Comparison of ENCODE assay signal across 8 cellular contexts in genomic region chr3:179015551-179016020, GRCh38. TPM values are rescaled to one million over a fixed set of nuclear protein-coding genes. Genes with fewer than 3 reads are reported as not detected.
DNase-seq lines count a peak whose midpoint lies in the region; ATAC-seq and TF ChIP-seq lines count a peak whose summit lies in the region.

No MANE protein-coding gene starts in this region.

- H3K4me3 Mint-ChIP-seq in CD8-positive, alpha-beta T cell: no peak overlapping the region

- no peaks in the 10 kb centered on the region for H3K9me3 ChIP-seq in CD8-positive, alpha-beta T cell (ENCODE audit: low read length)
- no peaks in the 10 kb centered on the region for H3K9me3 ChIP-seq in right lobe of liver

- H3K9me3 Mint-ChIP-seq in CD8-positive, alpha-beta T cell: no peaks in the 10 kb centered on the region

- peaks cover 3% of the 10 kb centered on the region for H3K4me1 ChIP-seq in CD8-positive, alpha-beta T cell (ENCODE audit: insufficient read depth, low read length)
- H3K4me1 ChIP-seq in right lobe of liver: no peaks in the 10 kb centered on the region

- H3K27me3 ChIP-seq in CD8-positive, alpha-beta T cell (ENCODE audit: insufficient read depth, low read length): no peaks in the 10 kb centered on the region
- H3K27me3 ChIP-seq in right lobe of liver: no peaks in the 10 kb centered on the region

- H3K4me1 Mint-ChIP-seq in CD8-positive, alpha-beta T cell (ENCODE audit: low read depth): peaks cover 18% of the 10 kb centered on the region

- H3K4me3 ChIP-seq in CD8-positive, alpha-beta T cell (ENCODE audit: low read depth, low read length): no peak overlapping the region
- H3K4me3 ChIP-seq in choroid plexus epithelial cell (ENCODE audit: low read depth, low read length) (no peak overlapping the region), right lobe of liver (no peak overlapping the region)

- TF ChIP-seq CTCF in CD8-positive, alpha-beta T cell (IDR thresholded peaks at IDR 0.05): peak; percentile 84
- TF ChIP-seq CTCF in choroid plexus epithelial cell (conservative IDR thresholded peaks at IDR 0.05; ENCODE audit: low read depth, low read length) (peak; percentile 73), right lobe of liver (IDR thresholded peaks at IDR 0.05) (peak; percentile 80 to 93 (median 87))

- peak; percentile 98 for ATAC-seq in CD8-positive, alpha-beta T cell
- ATAC-seq in GM18909 (IDR thresholded peaks at IDR 0.05; ENCODE audit: poor library complexity, unreplicated experiment): peak; percentile 75
- ATAC-seq in HG03103 (IDR thresholded peaks at IDR 0.05; ENCODE audit: low read depth, unreplicated experiment): peak; percentile 57
- ATAC-seq in right lobe of liver: peak; percentile 94 to 97 (median 96)
- ATAC-seq in stimulated activated naive CD8-positive, alpha-beta T cell treated with anti-CD3 and anti-CD28 coated beads, Interleukin-15, Interleukin-2, amounts not matched to agents 100 U/mL and 50 U/mL, for 24 hours: peak; percentile 92

- TF ChIP-seq POLR2A in right lobe of liver (IDR thresholded peaks at IDR 0.05): no peak

- DNase-seq in CD8-positive, alpha-beta T cell: peak; percentile 26 to 59 (median 57)
- DNase-seq in NCI-H2081 treated with DMSO at 0.1 percent for 48 hours (lab: John Stamatoyannopoulos, UW) (peak; percentile 74), T1000 (lab: John Stamatoyannopoulos, UW) (peak; percentile 41), choroid plexus epithelial cell (ENCODE audit: low read depth) (peak; percentile 92), right lobe of liver (no peak)
- peak; percentile 57 for DNase-seq in stimulated activated naive CD8-positive, alpha-beta T cell treated with anti-CD3 and anti-CD28 coated beads, Interleukin-15, Interleukin-2, amounts not matched to agents 100 U/mL and 50 U/mL, for 24 hours

- intact Hi-C loops in CD8-positive, alpha-beta T cell (cut with DNase I, micrococcal nuclease): loop anchor here (1.0 to 5.0 kb wide), 10 partner anchors 55 to 545 kb away; partner anchors contain the start of genes ZMAT3 (in 2 of the 2) and PIK3CA (in 1 of the 2)
- intact Hi-C loops in right lobe of liver (cut with DNase I): loop anchor here in 1 of 2 donors (10.0 kb wide), 1 partner anchor 299 kb away; no protein-coding TSS in a partner anchor

- POLR2A ChIA-PET in CD8-positive, alpha-beta T cell (lab: Charles Lee): interaction anchor here (0.8 to 1.8 kb wide), 6 partner anchors 56 to 308 kb away, joined by 3 to 7 read pairs (median 4); partner anchors contain the start of genes PIK3CA, ZMAT3 and ZNF639

- CTCF ChIA-PET in CD8-positive, alpha-beta T cell (lab: Charles Lee): interaction anchor here (0.6 to 2.6 kb wide), 48 partner anchors 8 to 547 kb away, joined by 3 to 34 read pairs (median 3); partner anchors contain the start of genes ACTL6A, PIK3CA, ZMAT3 and ZNF639

- H3K36me3 Mint-ChIP-seq in CD8-positive, alpha-beta T cell: no peaks in the 10 kb centered on the region

- no peaks in the 10 kb centered on the region for H3K27me3 Mint-ChIP-seq in CD8-positive, alpha-beta T cell (ENCODE audit: low read depth)

- no peak overlapping the region for H3K27ac Mint-ChIP-seq in CD8-positive, alpha-beta T cell

- no peak overlapping the region for H3K27ac ChIP-seq in CD8-positive, alpha-beta T cell (ENCODE audit: low read depth, low read length)
- no peak overlapping the region for H3K27ac ChIP-seq in right lobe of liver

- no peaks in the 10 kb centered on the region for H3K36me3 ChIP-seq in CD8-positive, alpha-beta T cell (ENCODE audit: insufficient read depth, low read length)
- H3K36me3 ChIP-seq in right lobe of liver: no peaks in the 10 kb centered on the region

- 0% methylated on average over 1 of the region's 1 CpG for WGBS in right lobe of liver (ENCODE audit: insufficient coverage, low coverage, low lambda C conversion rate, missing lambda C conversion rate)

RNA-seq across cellular contexts. Expression of gene ZMAT3, which starts 56.0 kb away (rescaled TPM):
- 1 to 10 TPM; 8.7 to 9.4 TPM for total RNA-seq in CD8-positive, alpha-beta T cell
- total RNA-seq in right lobe of liver: 10 to 100 TPM in 3 of 6 experiments, 1 to 10 TPM in 3; 5.5 to 19.6 (median 10.8) TPM

Comparison
In these comparisons a context has a peak if more than half of its experiments do, and no peak if none do; other contexts are left out.
1. DNase-seq: peak in CD8-positive, alpha-beta T cell (7 of 7), NCI-H2081 treated with DMSO at 0.1 percent for 48 hours (single experiment), T1000 (single experiment), choroid plexus epithelial cell (single experiment) and stimulated activated naive CD8-positive, alpha-beta T cell treated with anti-CD3 and anti-CD28 coated beads, Interleukin-15, Interleukin-2, amounts not matched to agents 100 U/mL and 50 U/mL, for 24 hours (single experiment); none in right lobe of liver (0 of 3).
2. Peak in every context shown above with its lines, with median percentiles within 50 percentile points of each other: ATAC-seq and CTCF ChIP-seq.